In the genomic region with DNA sequence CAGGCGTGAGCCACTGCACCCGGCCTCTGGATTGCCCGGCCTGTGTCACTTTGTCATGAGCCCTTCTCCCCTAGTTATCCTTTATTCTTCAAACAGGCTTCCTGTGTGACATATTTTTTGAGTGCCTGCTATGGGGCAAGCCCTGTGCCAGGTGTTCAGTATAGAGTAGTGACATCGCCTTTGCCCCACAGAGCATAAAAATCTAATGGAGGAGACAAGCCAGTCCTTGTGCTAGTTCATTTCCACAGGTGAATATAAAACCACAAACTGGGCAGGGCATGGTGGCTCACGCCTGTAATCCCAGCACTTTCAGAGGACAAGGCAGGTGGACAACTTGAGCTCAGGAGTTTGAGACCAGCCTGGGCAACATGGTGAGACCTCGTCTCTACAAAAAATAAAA, we compare ENCODE assay signal across 21 cellular contexts. TPM values are rescaled to one million over a fixed set of nuclear protein-coding genes. Genes with fewer than 3 reads are reported as not detected.
DNase-seq lines count a peak whose midpoint lies in the region; ATAC-seq, FAIRE-seq and TF ChIP-seq lines count a peak whose summit lies in the region.
"Had no signal": no experiment of that assay in that cellular context is flagged by ENCODE, and none has a peak within 500 bp of the region (broad histone marks: within the 10 kb centered on the region; RNA-seq: fewer than 3 reads in every experiment).

No MANE protein-coding gene starts in this region.

- H3K36me3 Mint-ChIP-seq in WTC11 = peaks cover 33% of the 10 kb centered on the region

- ATAC-seq in HepG2 (no peak), right lobe of liver (no peak), WTC11 (no peak), left colon (peak; percentile 78)
- ATAC-seq: gastrocnemius medialis had no signal

- DNase-seq in HepG2 (ENCODE audit: low spot score) = no peak
- no peak for DNase-seq in right lobe of liver
- no peak for DNase-seq in WTC11 (ENCODE audit: low spot score)
- peak; percentile 61 to 67 for DNase-seq in left colon
- DNase-seq in transverse colon = peak; percentile 78
- no peak for DNase-seq in midbrain (lab: John Stamatoyannopoulos, UW)
- no peak for DNase-seq in NOMO-1 treated with dmso at 0.1 percent for 144 hours (lab: John Stamatoyannopoulos, UW; ENCODE audit: unreplicated experiment)
- DNase-seq in NCI-H526 (lab: John Stamatoyannopoulos, UW) = no peak
- DNase-seq: activated CD8-positive, alpha-beta memory T cell treated with anti-CD3 and anti-CD28 coated beads for 24 hours; cerebellar nuclear complex; DND-41; gastrocnemius medialis; GM23248; IMR-90; mesendoderm; NCI-H774; occipital lobe; Right ventricle myocardium superior; stimulated activated naive B cell treated with anti-CD40 and anti-IgM and Interleukin-4, amounts not matched to agents 10 μg/mL and 1 μg/mL and 100 μg/mL, for 72 hours; T1000 had no signal

- in situ Hi-C loops in HepG2 (cut with HindIII; ENCODE audit: extremely low pct_ligation_motif_present, low pct_unique_long_range_greater_than_20kb) = no loop called here
- in situ Hi-C loops in transverse colon (cut with MboI; ENCODE audit: low pct_ligation_motif_present in 1 of 4, low pct_unique_long_range_greater_than_20kb in 1 of 4, low sequenced_read_pairs in 3 of 4) = no loop called here

- H3K36me3 ChIP-seq in HepG2 (replicated peaks in 1 of 2; ENCODE audit: control insufficient read depth in 1 of 2, insufficient read depth in 2 of 2, low read length in 2 of 2) (peaks cover 6 to 25% of the 10 kb centered on the region in 2 experiments), right lobe of liver (peaks cover 0 to 3% (median 0%) of the 10 kb centered on the region in 4 donors), transverse colon (no peaks in the 10 kb centered on the region)
- H3K36me3 ChIP-seq: gastrocnemius medialis had no signal

- H3K4me2 ChIP-seq in HepG2 (ENCODE audit: low read depth, low read length) = no peak overlapping the region

- TF ChIP-seq POLR2A in HepG2 (IDR thresholded peaks at IDR 0.05; ENCODE audit: insufficient read depth in 1 of 2, low read depth in 2 of 2, low read length in 2 of 2) (no peak), right lobe of liver (IDR thresholded peaks at IDR 0.05) (no peak), transverse colon (IDR thresholded peaks at IDR 0.05) (peak; percentile 53)

- H2AFZ ChIP-seq in HepG2 (ENCODE audit: low read length) = no peak overlapping the region
- H2AFZ ChIP-seq: GM23248 had no signal

- POLR2A ChIA-PET in HepG2 (lab: Yijun Ruan, JAX) = interaction anchor here (0.7 to 4.7 kb wide), 7 partner anchors 15 to 140 kb away, joined by 3 to 31 read pairs (median 11); partner anchors contain the start of genes CCDC9 and ZC3H4
- POLR2A ChIA-PET in WTC11 (lab: Charles Lee) = interaction anchor here (0.6 kb wide), 1 partner anchor 39 kb away, joined by 4 read pairs; no protein-coding TSS in a partner anchor

- TF ChIP-seq EP300 in HepG2 (IDR thresholded peaks at IDR 0.05; ENCODE audit: low read depth in 2 of 2, low read length in 2 of 2) = no peak
- TF ChIP-seq EP300 in HepG2 (CRISPR knock-in tag; IDR thresholded peaks at IDR 0.05; ENCODE audit: borderline replicate concordance) = no peak
- no peak for TF ChIP-seq EP300 in transverse colon (IDR thresholded peaks at IDR 0.05; ENCODE audit: low read depth)

- BruUV-seq in HepG2 (replicated peaks; lab: Mats Ljungman, UMichigan) = no TSS peak

- H3K9me3 ChIP-seq in HepG2 (ENCODE audit: low read length) (no peaks in the 10 kb centered on the region), right lobe of liver (no peaks in the 10 kb centered on the region), transverse colon (no peaks in the 10 kb centered on the region)
- H3K9me3 ChIP-seq: gastrocnemius medialis, vagina had no signal

- H3K4me1 ChIP-seq in HepG2 (ENCODE audit: insufficient read depth, low read length) (peaks cover 66% of the 10 kb centered on the region), right lobe of liver (peaks cover 0 to 24% (median 10%) of the 10 kb centered on the region in 4 donors), transverse colon (peaks cover 35 to 57% (median 56%) of the 10 kb centered on the region in 4 donors)

- 91% methylated on average over 6 of the region's 6 CpGs for WGBS in HepG2 (ENCODE audit: low lambda C conversion rate)
- WGBS in right lobe of liver (ENCODE audit: insufficient coverage, low coverage, low lambda C conversion rate, missing lambda C conversion rate) = 82% methylated on average over 6 of the region's 6 CpGs
- WGBS in transverse colon (ENCODE audit: low coverage in 1 of 2), 2 donors = 70% methylated on average over 6 of the region's 6 CpGs; no CpG with 5 or more reads in 1 of the 2 donors

- H4K20me1 ChIP-seq in HepG2 (ENCODE audit: insufficient read depth, low read length) = no peaks in the 10 kb centered on the region

- TF ChIP-seq RAD21 in HepG2 (CRISPR knock-in tag; IDR thresholded peaks at IDR 0.05) = no peak

- no peak overlapping the region for H3K9ac ChIP-seq in HepG2 (ENCODE audit: insufficient read depth, low read depth, low read length)
- H3K9ac ChIP-seq: GM23248 had no signal

- H3K27me3 ChIP-seq in HepG2 (ENCODE audit: control insufficient read depth in 1 of 2, insufficient read depth in 2 of 2, low read length in 2 of 2) (no peaks in the 10 kb centered on the region), right lobe of liver (no peaks in the 10 kb centered on the region), transverse colon (no peaks in the 10 kb centered on the region)
- H3K27me3 ChIP-seq: gastrocnemius medialis, vagina had no signal

- no peak for FAIRE-seq in HepG2 (lab: Jason Lieb, UNC)

- H3K27ac ChIP-seq in HepG2 (ENCODE audit: extremely low read length, insufficient read depth, low read length) (peak overlapping the region; percentile 83), right lobe of liver (no peak overlapping the region), transverse colon (peak overlapping the region; percentile 87 to 92 (median 88))
- H3K27ac ChIP-seq: gastrocnemius medialis, GM23248 had no signal

- intact Hi-C loops in HepG2 (cut with micrococcal nuclease; ENCODE audit: unreplicated experiment) = no loop called here
- intact Hi-C loops in right lobe of liver (cut with DNase I) = no loop called here
- intact Hi-C loops in left colon (cut with DNase I, micrococcal nuclease) = no loop called here
- intact Hi-C loops in transverse colon (cut with DNase I; ENCODE audit: low total_unique reads) = no loop called here

- H3K9me3 Mint-ChIP-seq in WTC11 = no peaks in the 10 kb centered on the region
- H3K9me3 Mint-ChIP-seq: stimulated activated naive B cell treated with anti-CD40 and anti-IgM and Interleukin-4, amounts not matched to agents 10 μg/mL and 1 μg/mL and 100 μg/mL, for 72 hours had no signal

- peaks cover 13% of the 10 kb centered on the region; the same call in 1 of the 2 replicates for H3K4me1 Mint-ChIP-seq in WTC11

- no peaks in the 10 kb centered on the region for H3K27me3 Mint-ChIP-seq in WTC11 (ENCODE audit: low read depth)
- H3K27me3 Mint-ChIP-seq: stimulated activated naive B cell treated with anti-CD40 and anti-IgM and Interleukin-4, amounts not matched to agents 10 μg/mL and 1 μg/mL and 100 μg/mL, for 72 hours had no signal

- peak overlapping the region; percentile 63 for H3K27ac Mint-ChIP-seq in WTC11

- CTCF ChIA-PET in HepG2 (lab: Yijun Ruan, JAX; ENCODE audit: low intra/inter-chr PET ratio, low total read pairs) (no interaction called here), WTC11 (lab: Charles Lee) (interaction anchor here (2.5 kb wide), 1 partner anchor 22 kb away, joined by 13 read pairs; no protein-coding TSS in a partner anchor)

- no peak overlapping the region for H3K4me3 Mint-ChIP-seq in WTC11
- H3K4me3 Mint-ChIP-seq: stimulated activated naive B cell treated with anti-CD40 and anti-IgM and Interleukin-4, amounts not matched to agents 10 μg/mL and 1 μg/mL and 100 μg/mL, for 72 hours had no signal

- H3K79me2 ChIP-seq in HepG2 (ENCODE audit: insufficient read depth, low read length) = peaks cover 8% of the 10 kb centered on the region

- H3K4me3 ChIP-seq in HepG2 (replicated peaks in 1 of 3; ENCODE audit: insufficient read depth in 1 of 3, low read depth in 2 of 3, low read length in 3 of 3) (no peak overlapping the region), right lobe of liver (no peak overlapping the region), transverse colon (no peak overlapping the region)
- H3K4me3 ChIP-seq: gastrocnemius medialis, GM23248, vagina had no signal

- TF ChIP-seq CTCF in HepG2 (CRISPR knock-in tag; IDR thresholded peaks at IDR 0.05) (no peak), right lobe of liver (IDR thresholded peaks at IDR 0.05) (no peak), WTC11 (IDR thresholded peaks at IDR 0.05) (no peak), transverse colon (IDR thresholded peaks at IDR 0.05) (no peak)

RNA-seq across cellular contexts. Expression of gene BBC3, which starts 43.2 kb away (rescaled TPM):
- total RNA-seq in HepG2 (2016; rRNA removed; fragmentation: Illumina TruSeq; extraction: Trizol) (5.8 and 8.8 TPM in 2 replicates), right lobe of liver (1 to 10 TPM; 1.8 to 8.0 (median 3.1) TPM), WTC11 (2021) (29.4 to 49.5 TPM (median 32.2 TPM) in 3 replicates), left colon (10 to 100 TPM; 18.9 to 32.9 TPM), transverse colon (10 to 100 TPM; 10.9 to 31.0 (median 14.4) TPM)
- total RNA-seq in HepG2 (2016; cell fraction: cytosol; rRNA removed; fragmentation: Illumina TruSeq; extraction: Trizol; ENCODE audit: low read depth) = 3.1 and 3.4 TPM in 2 replicates
- 5.9 and 8.8 TPM in 2 replicates for total RNA-seq in HepG2 (2016; cell fraction: insoluble cytoplasmic fraction; rRNA removed; fragmentation: Illumina TruSeq; extraction: Trizol)
- 6.6 and 7.4 TPM in 2 replicates for total RNA-seq in HepG2 (2016; cell fraction: membrane; rRNA removed; fragmentation: Illumina TruSeq; extraction: Trizol)
- 4.6 and 5.1 TPM in 2 replicates for total RNA-seq in HepG2 (2016; cell fraction: nucleus; rRNA removed; fragmentation: Illumina TruSeq; extraction: Trizol)
- 6.1 and 11.1 TPM in 2 replicates for polyA plus RNA-seq in HepG2 (2011; rRNA removed)
- polyA plus RNA-seq in HepG2 (2011; cell fraction: cytosol; rRNA removed) = 7.0 and 10.6 TPM in 2 replicates
- polyA plus RNA-seq in HepG2 (2011; cell fraction: nucleus; rRNA removed) = 18.7 and 18.8 TPM in 2 replicates
- polyA plus RNA-seq in HepG2 (2012) = 7.0 and 13.6 TPM in 2 replicates
- 1.8 and 1.9 TPM in 2 replicates for polyA plus RNA-seq in HepG2 (2016; cell fraction: cytosol; fragmentation: Illumina TruSeq; extraction: Trizol; ENCODE audit: low read depth)
- polyA plus RNA-seq in HepG2 (2016; cell fraction: insoluble cytoplasmic fraction; fragmentation: Illumina TruSeq; extraction: Trizol; ENCODE audit: low read depth) = 9.2 and 11.0 TPM in 2 replicates
- polyA plus RNA-seq in HepG2 (2016; cell fraction: membrane; fragmentation: Illumina TruSeq; extraction: Trizol; ENCODE audit: low read depth) = 5.1 and 5.2 TPM in 2 replicates
- polyA plus RNA-seq in HepG2 (2016; cell fraction: nucleus; fragmentation: Illumina TruSeq; extraction: Trizol; ENCODE audit: insufficient read depth, low read depth) = 13.0 and 13.4 TPM in 2 replicates
- polyA minus RNA-seq in HepG2 (2011; rRNA and poly(A)+ RNA removed; ENCODE audit: low replicate concordance) = 2.1 and 9.7 TPM in 2 replicates
- polyA minus RNA-seq in HepG2 (2011; cell fraction: cytosol; rRNA and poly(A)+ RNA removed) = 8.9 and 9.3 TPM in 2 replicates
- polyA minus RNA-seq in HepG2 (2011; cell fraction: nucleus; rRNA and poly(A)+ RNA removed) = 5.4 and 6.2 TPM in 2 replicates

RNA-seq across cellular contexts. Expression of gene SAE1, which starts 57.2 kb away (rescaled TPM):
- total RNA-seq in HepG2 (2016; rRNA removed; fragmentation: Illumina TruSeq; extraction: Trizol) = 197 and 250 TPM in 2 replicates
- 27.4 and 28.3 TPM in 2 replicates for total RNA-seq in HepG2 (2016; cell fraction: cytosol; rRNA removed; fragmentation: Illumina TruSeq; extraction: Trizol; ENCODE audit: low read depth)
- 203 and 249 TPM in 2 replicates for total RNA-seq in HepG2 (2016; cell fraction: insoluble cytoplasmic fraction; rRNA removed; fragmentation: Illumina TruSeq; extraction: Trizol)
- 68.8 and 71.8 TPM in 2 replicates for total RNA-seq in HepG2 (2016; cell fraction: membrane; rRNA removed; fragmentation: Illumina TruSeq; extraction: Trizol)
- total RNA-seq in HepG2 (2016; cell fraction: nucleus; rRNA removed; fragmentation: Illumina TruSeq; extraction: Trizol) = 79.5 and 90.1 TPM in 2 replicates
- polyA plus RNA-seq in HepG2 (2011; rRNA removed) = 73.2 and 87.6 TPM in 2 replicates
- polyA plus RNA-seq in HepG2 (2011; cell fraction: cytosol; rRNA removed) = 88.2 and 89.6 TPM in 2 replicates
- polyA plus RNA-seq in HepG2 (2011; cell fraction: nucleus; rRNA removed) = 26.8 and 31.7 TPM in 2 replicates
- 92.3 and 105 TPM in 2 replicates for polyA plus RNA-seq in HepG2 (2012)
- polyA plus RNA-seq in HepG2 (2016; cell fraction: cytosol; fragmentation: Illumina TruSeq; extraction: Trizol; ENCODE audit: low read depth) = 24.4 and 24.9 TPM in 2 replicates
- 266 and 269 TPM in 2 replicates for polyA plus RNA-seq in HepG2 (2016; cell fraction: insoluble cytoplasmic fraction; fragmentation: Illumina TruSeq; extraction: Trizol; ENCODE audit: low read depth)
- 52.5 and 52.7 TPM in 2 replicates for polyA plus RNA-seq in HepG2 (2016; cell fraction: membrane; fragmentation: Illumina TruSeq; extraction: Trizol; ENCODE audit: low read depth)
- polyA plus RNA-seq in HepG2 (2016; cell fraction: nucleus; fragmentation: Illumina TruSeq; extraction: Trizol; ENCODE audit: insufficient read depth, low read depth) = 107 and 114 TPM in 2 replicates
- 68.8 and 79.3 TPM in 2 replicates for polyA minus RNA-seq in HepG2 (2011; rRNA and poly(A)+ RNA removed; ENCODE audit: low replicate concordance)
- 36.7 and 40.2 TPM in 2 replicates for polyA minus RNA-seq in HepG2 (2011; cell fraction: cytosol; rRNA and poly(A)+ RNA removed)
- 15.1 and 20.1 TPM in 2 replicates for polyA minus RNA-seq in HepG2 (2011; cell fraction: nucleus; rRNA and poly(A)+ RNA removed)
- total RNA-seq in right lobe of liver = 10 to 100 TPM; 18.8 to 33.2 (median 26.7) TPM
- 215 to 224 TPM (median 221 TPM) in 3 replicates for total RNA-seq in WTC11 (2021)
- total RNA-seq in left colon = 10 to 100 TPM; 58.4 to 60.7 TPM
- 10 to 100 TPM; 27.3 to 85.4 (median 51.8) TPM for total RNA-seq in transverse colon

Comparison
In these comparisons a context has a peak if more than half of its experiments do, and no peak if none do; other contexts are left out.
1. H3K27ac ChIP-seq: peak in HepG2 (single experiment) and transverse colon (4 of 4); none in right lobe of liver (0 of 3).
2. DNase-seq: peak in left colon (2 of 2) and transverse colon (single experiment); none in HepG2 (single experiment), right lobe of liver (0 of 3), WTC11 (single experiment), midbrain (single experiment), NOMO-1 treated with dmso at 0.1 percent for 144 hours (single experiment) and NCI-H526 (0 of 2).